Comparison of ENCODE assay signal across 8 cellular contexts in genomic region chr5:39570418-39571027, GRCh38.
DNase-seq lines count a peak whose midpoint lies in the region; ATAC-seq, FAIRE-seq and TF ChIP-seq lines count a peak whose summit lies in the region.

No MANE protein-coding gene starts in this region.

- no peak overlapping the region for H3K4me3 Mint-ChIP-seq in stimulated activated naive CD8-positive, alpha-beta T cell treated with anti-CD3 and anti-CD28 coated beads, Interleukin-15, amount 100 ng/mL, for 72 hours

- CTCF ChIA-PET in AG04450 (lab: Charles Lee) = interaction anchor here (0.6 to 7.0 kb wide), 49 partner anchors 9 to 1325 kb away, joined by 3 to 106 read pairs (median 4); partner anchors contain the start of genes DAB2 and FYB1

- no peaks in the 10 kb centered on the region for H3K4me1 Mint-ChIP-seq in stimulated activated naive CD8-positive, alpha-beta T cell treated with anti-CD3 and anti-CD28 coated beads, Interleukin-15, amount 100 ng/mL, for 72 hours

- no peak overlapping the region for H3K4me2 ChIP-seq in osteoblast (ENCODE audit: insufficient read depth, low read length)

- no peaks in the 10 kb centered on the region for H3K9me3 Mint-ChIP-seq in stimulated activated naive CD8-positive, alpha-beta T cell treated with anti-CD3 and anti-CD28 coated beads, Interleukin-15, amount 100 ng/mL, for 72 hours

- DNase-seq in AG04450 (ENCODE audit: low read depth, low spot score) (no peak), GM18507 (ENCODE audit: extremely low spot score, insufficient read length, low read depth) (no peak), NCI-H69 (lab: John Stamatoyannopoulos, UW) (peak; percentile 31), dermis microvascular lymphatic vessel endothelial cell (ENCODE audit: low read depth in 2 of 2) (peak; percentile 38 to 63), osteoblast (ENCODE audit: insufficient read length, low spot score, missing footprints) (peak; percentile 69), NCI-H2029 (lab: John Stamatoyannopoulos, UW) (no peak), epidermal melanocyte (ENCODE audit: insufficient read length, low spot score) (no peak)
- DNase-seq in stimulated activated naive CD8-positive, alpha-beta T cell treated with anti-CD3 and anti-CD28 coated beads, Interleukin-15, amount 100 ng/mL, for 72 hours = no peak

- peak; percentile 78 for TF ChIP-seq CTCF in AG04450 (IDR thresholded peaks at IDR 0.05; ENCODE audit: low read depth, low read length)
- TF ChIP-seq CTCF in osteoblast (IDR thresholded peaks at IDR 0.05; ENCODE audit: extremely low read depth, low read depth, low read length) = peak; percentile 66

- H3K27me3 ChIP-seq in AG04450 (ENCODE audit: control insufficient read depth, insufficient read depth, low read length) = peaks cover 6% of the 10 kb centered on the region
- H3K27me3 ChIP-seq in osteoblast (ENCODE audit: insufficient read depth, low read length) = peaks cover 28% of the 10 kb centered on the region

- no peak for ATAC-seq in stimulated activated naive CD8-positive, alpha-beta T cell treated with anti-CD3 and anti-CD28 coated beads, Interleukin-15, amount 100 ng/mL, for 72 hours

- H3K4me3 ChIP-seq in AG04450 (ENCODE audit: low read depth, low read length) (no peak overlapping the region), osteoblast (ENCODE audit: insufficient read depth, low read length) (no peak overlapping the region)

- no peak overlapping the region for H3K27ac Mint-ChIP-seq in stimulated activated naive CD8-positive, alpha-beta T cell treated with anti-CD3 and anti-CD28 coated beads, Interleukin-15, amount 100 ng/mL, for 72 hours

- no peak overlapping the region for H2AFZ ChIP-seq in osteoblast (ENCODE audit: low read length)

- peak; percentile 33 for FAIRE-seq in GM18507 (lab: Jason Lieb, UNC)

- H3K9me3 ChIP-seq in AG04450 (ENCODE audit: control insufficient read depth, insufficient read depth, low read length) (no peaks in the 10 kb centered on the region), osteoblast (ENCODE audit: low read depth, low read length) (no peaks in the 10 kb centered on the region)

- H3K4me1 ChIP-seq in osteoblast (ENCODE audit: insufficient read depth, low read length) = no peaks in the 10 kb centered on the region

- H3K27me3 Mint-ChIP-seq in stimulated activated naive CD8-positive, alpha-beta T cell treated with anti-CD3 and anti-CD28 coated beads, Interleukin-15, amount 100 ng/mL, for 72 hours = no peaks in the 10 kb centered on the region

- POLR2A ChIA-PET in AG04450 (lab: Yijun Ruan, JAX) = no interaction called here

- H3K79me2 ChIP-seq in osteoblast (ENCODE audit: insufficient read depth, low read length) = no peaks in the 10 kb centered on the region

- no peaks in the 10 kb centered on the region for H3K36me3 ChIP-seq in osteoblast (ENCODE audit: insufficient read depth, low read length)

- H3K27ac ChIP-seq in AG04450 (ENCODE audit: low read depth, low read length) (no peak overlapping the region), osteoblast (ENCODE audit: low read depth, low read length) (no peak overlapping the region)

- H4K20me1 ChIP-seq in osteoblast (ENCODE audit: insufficient read depth, low read length) = no peaks in the 10 kb centered on the region

Comparison
In these comparisons a context has a peak if more than half of its experiments do, and no peak if none do; other contexts are left out.
1. DNase-seq: peak in NCI-H69 (single experiment), dermis microvascular lymphatic vessel endothelial cell (2 of 2) and osteoblast (single experiment); none in AG04450 (single experiment), GM18507 (single experiment), NCI-H2029 (single experiment), epidermal melanocyte (single experiment) and stimulated activated naive CD8-positive, alpha-beta T cell treated with anti-CD3 and anti-CD28 coated beads, Interleukin-15, amount 100 ng/mL, for 72 hours (0 of 2).